Comparison of ENCODE assay signal across 1 cellular context in genomic region chr15:45521596-45522167, GRCh38.
TF ChIP-seq lines count a peak whose summit lies in the region.

No MANE protein-coding gene starts in this region.

TF ChIP-seq in HCT116, 20 proteins besides CTCF, POLR2A, EP300 and RAD21 (continued from another document):
- TF ChIP-seq, protein P1, sequence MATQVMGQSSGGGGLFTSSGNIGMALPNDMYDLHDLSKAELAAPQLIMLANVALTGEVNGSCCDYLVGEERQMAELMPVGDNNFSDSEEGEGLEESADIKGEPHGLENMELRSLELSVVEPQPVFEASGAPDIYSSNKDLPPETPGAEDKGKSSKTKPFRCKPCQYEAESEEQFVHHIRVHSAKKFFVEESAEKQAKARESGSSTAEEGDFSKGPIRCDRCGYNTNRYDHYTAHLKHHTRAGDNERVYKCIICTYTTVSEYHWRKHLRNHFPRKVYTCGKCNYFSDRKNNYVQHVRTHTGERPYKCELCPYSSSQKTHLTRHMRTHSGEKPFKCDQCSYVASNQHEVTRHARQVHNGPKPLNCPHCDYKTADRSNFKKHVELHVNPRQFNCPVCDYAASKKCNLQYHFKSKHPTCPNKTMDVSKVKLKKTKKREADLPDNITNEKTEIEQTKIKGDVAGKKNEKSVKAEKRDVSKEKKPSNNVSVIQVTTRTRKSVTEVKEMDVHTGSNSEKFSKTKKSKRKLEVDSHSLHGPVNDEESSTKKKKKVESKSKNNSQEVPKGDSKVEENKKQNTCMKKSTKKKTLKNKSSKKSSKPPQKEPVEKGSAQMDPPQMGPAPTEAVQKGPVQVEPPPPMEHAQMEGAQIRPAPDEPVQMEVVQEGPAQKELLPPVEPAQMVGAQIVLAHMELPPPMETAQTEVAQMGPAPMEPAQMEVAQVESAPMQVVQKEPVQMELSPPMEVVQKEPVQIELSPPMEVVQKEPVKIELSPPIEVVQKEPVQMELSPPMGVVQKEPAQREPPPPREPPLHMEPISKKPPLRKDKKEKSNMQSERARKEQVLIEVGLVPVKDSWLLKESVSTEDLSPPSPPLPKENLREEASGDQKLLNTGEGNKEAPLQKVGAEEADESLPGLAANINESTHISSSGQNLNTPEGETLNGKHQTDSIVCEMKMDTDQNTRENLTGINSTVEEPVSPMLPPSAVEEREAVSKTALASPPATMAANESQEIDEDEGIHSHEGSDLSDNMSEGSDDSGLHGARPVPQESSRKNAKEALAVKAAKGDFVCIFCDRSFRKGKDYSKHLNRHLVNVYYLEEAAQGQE (IDR thresholded peaks at IDR 0.05; ENCODE audit: low read depth) = no peak
